In genomic region chr1:235503333-235504121, GRCh38 we compare ENCODE assay signal across 8 cellular contexts. TPM values are rescaled to one million over a fixed set of nuclear protein-coding genes. Genes with fewer than 3 reads are reported as not detected.
DNase-seq lines count a peak whose midpoint lies in the region; ATAC-seq, FAIRE-seq and TF ChIP-seq lines count a peak whose summit lies in the region.

No MANE protein-coding gene starts in this region.

- peak overlapping the region; percentile 66 for H3K27ac Mint-ChIP-seq in activated T-helper 2 cell treated with anti-CD3 and anti-CD28 coated beads, Interferon-gamma antibody, Interleukin-2, Interleukin-4, amounts not matched to agents 10 μg/mL and 5 μg/mL and 100 μg/mL, durations not matched to agents 14 hours and 24 hours and 36 hours

- DNase-seq in AG08396 (ENCODE audit: low spot score) (peak; percentile 50), GM12892 (ENCODE audit: insufficient read length) (no peak), NCI-H524 (lab: John Stamatoyannopoulos, UW) (peak; percentile 23 to 53), head of caudate nucleus (peak in 41 of 42 donors; percentile 15 to 76 (median 50)), COLO829 (ENCODE audit: low spot score) (no peak)
- DNase-seq in activated T-helper 2 cell treated with anti-CD3 and anti-CD28 coated beads, Interferon-gamma antibody, Interleukin-2, Interleukin-4, amounts not matched to agents 10 μg/mL and 5 μg/mL and 100 μg/mL, durations not matched to agents 14 hours and 24 hours and 36 hours (ENCODE audit: low spot score) = no peak

- peaks cover 3% of the 10 kb centered on the region for H3K27me3 Mint-ChIP-seq in activated T-helper 2 cell treated with anti-CD3 and anti-CD28 coated beads, Interferon-gamma antibody, Interleukin-2, Interleukin-4, amounts not matched to agents 10 μg/mL and 5 μg/mL and 100 μg/mL, durations not matched to agents 14 hours and 24 hours and 36 hours (ENCODE audit: low read depth)

- H3K27ac ChIP-seq in neutrophil = peak overlapping the region; percentile 83

- H3K9me3 ChIP-seq in neutrophil = no peaks in the 10 kb centered on the region

- peak; percentile 16 for ATAC-seq in HG03045 (IDR thresholded peaks at IDR 0.05; ENCODE audit: unreplicated experiment)

- H3K9me3 Mint-ChIP-seq in activated T-helper 2 cell treated with anti-CD3 and anti-CD28 coated beads, Interferon-gamma antibody, Interleukin-2, Interleukin-4, amounts not matched to agents 10 μg/mL and 5 μg/mL and 100 μg/mL, durations not matched to agents 14 hours and 24 hours and 36 hours = no peaks in the 10 kb centered on the region

- peaks cover 32% of the 10 kb centered on the region for H3K4me1 Mint-ChIP-seq in activated T-helper 2 cell treated with anti-CD3 and anti-CD28 coated beads, Interferon-gamma antibody, Interleukin-2, Interleukin-4, amounts not matched to agents 10 μg/mL and 5 μg/mL and 100 μg/mL, durations not matched to agents 14 hours and 24 hours and 36 hours (ENCODE audit: low read depth)

- intact Hi-C loops in activated T-helper 2 cell treated with anti-CD3 and anti-CD28 coated beads, Interferon-gamma antibody, Interleukin-2, Interleukin-4, amounts not matched to agents 10 μg/mL and 5 μg/mL and 100 μg/mL, durations not matched to agents 14 hours and 24 hours and 36 hours (cut with micrococcal nuclease) = loop anchor here (1.0 to 10.0 kb wide), 7 partner anchors 10 to 1016 kb away; partner anchors contain the start of genes ARID4B and GGPS1
- intact Hi-C loops in head of caudate nucleus (cut with DNase I) = loop anchor here (10.0 kb wide), 1 partner anchor 179 kb away; the partner anchor contains the start of genes ARID4B and GGPS1

- no peak for TF ChIP-seq POLR2A in GM12892 (IDR thresholded peaks at IDR 0.05; ENCODE audit: low read depth, low read length)

- peak overlapping the region; percentile 70 to 96 for H3K4me3 ChIP-seq in neutrophil (ENCODE audit: low read depth in 1 of 2, low read length in 1 of 2)

- H3K4me1 ChIP-seq in neutrophil (ENCODE audit: control insufficient read depth in 1 of 2, insufficient read depth in 1 of 2, low read depth in 1 of 2, low read length in 1 of 2) = peaks cover 26 to 29% of the 10 kb centered on the region in 2 experiments

- H3K36me3 Mint-ChIP-seq in activated T-helper 2 cell treated with anti-CD3 and anti-CD28 coated beads, Interferon-gamma antibody, Interleukin-2, Interleukin-4, amounts not matched to agents 10 μg/mL and 5 μg/mL and 100 μg/mL, durations not matched to agents 14 hours and 24 hours and 36 hours (ENCODE audit: low read depth) = peaks cover 4% of the 10 kb centered on the region

- H3K27me3 ChIP-seq in neutrophil = peaks cover 26% of the 10 kb centered on the region

- TF ChIP-seq CTCF in neutrophil (IDR thresholded peaks at IDR 0.05) = no peak

- H3K4me3 Mint-ChIP-seq in activated T-helper 2 cell treated with anti-CD3 and anti-CD28 coated beads, Interferon-gamma antibody, Interleukin-2, Interleukin-4, amounts not matched to agents 10 μg/mL and 5 μg/mL and 100 μg/mL, durations not matched to agents 14 hours and 24 hours and 36 hours (ENCODE audit: low read depth) = peak overlapping the region; percentile 91

- peak; percentile 24 for FAIRE-seq in GM12892 (lab: Jason Lieb, UNC)

- H3K36me3 ChIP-seq in neutrophil = no peaks in the 10 kb centered on the region

RNA-seq across cellular contexts. Expression of gene B3GALNT2, which starts 0.7 kb away (rescaled TPM):
- 9.6 TPM for polyA plus RNA-seq in GM12892 (2012; ENCODE audit: missing spikeins)
- 15.7 and 15.8 TPM in 2 replicates for total RNA-seq in activated T-helper 2 cell treated with anti-CD3 and anti-CD28 coated beads, Interferon-gamma antibody, Interleukin-2, Interleukin-4, amounts not matched to agents 10 μg/mL and 5 μg/mL and 100 μg/mL, durations not matched to agents 14 hours and 24 hours and 36 hours

Comparison
In these comparisons a context has a peak if more than half of its experiments do, and no peak if none do; other contexts are left out.
1. DNase-seq: peak in AG08396 (single experiment), NCI-H524 (2 of 2) and head of caudate nucleus (41 of 42); none in GM12892 (single experiment), activated T-helper 2 cell treated with anti-CD3 and anti-CD28 coated beads, Interferon-gamma antibody, Interleukin-2, Interleukin-4, amounts not matched to agents 10 μg/mL and 5 μg/mL and 100 μg/mL, durations not matched to agents 14 hours and 24 hours and 36 hours (single experiment) and COLO829 (single experiment).